Comparison of ENCODE assay signal across 17 cellular contexts in genomic region chr3:139267300-139268246, GRCh38.
"Had no signal": no experiment of that assay in that cellular context is flagged by ENCODE, and none has a peak within 500 bp of the region (broad histone marks: within the 10 kb centered on the region; RNA-seq: fewer than 3 reads in every experiment).

No MANE protein-coding gene starts in this region.

- DNase-seq: activated CD4-positive, alpha-beta memory T cell treated with anti-CD3 and anti-CD28 coated beads, Interleukin-2, amount 10 ng/mL, durations not matched to agents 7 days and 5 days; activated CD4-positive, alpha-beta T cell treated with anti-CD3 and anti-CD28 coated beads for 36 hours; activated CD8-positive, alpha-beta memory T cell treated with anti-CD3 and anti-CD28 coated beads, Interleukin-2, amount 50 U/mL, for 4 hours; activated gamma-delta T cell; activated T-cell treated with anti-CD3 and anti-CD28 coated beads, Interleukin-2, amount 50 U/mL, for 72 hours; amygdala; brain microvascular endothelial cell; effector memory CD4-positive, alpha-beta T cell; foreskin keratinocyte; glutamatergic neuron; left lung; mesendoderm; stimulated activated CD4-positive, alpha-beta T cell treated with anti-CD3 and anti-CD28 coated beads, Interleukin-4, amount 100 ng/mL, for 24 hours; stimulated activated naive CD4-positive, alpha-beta T cell; T-helper 2 cell; trophoblast cell had no signal

- H3K27ac ChIP-seq: brain microvascular endothelial cell, foreskin keratinocyte, left lung had no signal

- ATAC-seq: activated CD4-positive, alpha-beta T cell treated with anti-CD3 and anti-CD28 coated beads for 36 hours; activated naive CD4-positive, alpha-beta T cell treated with anti-CD3 and anti-CD28 coated beads, Interleukin-2, amount 50 U/mL, for 72 hours; activated T-cell treated with anti-CD3 and anti-CD28 coated beads, Interleukin-2, amount 50 U/mL, for 72 hours; foreskin keratinocyte; left lung had no signal

- H3K4me3 ChIP-seq: left lung had no signal

- H3K4me1 ChIP-seq: foreskin keratinocyte, left lung had no signal

- H3K36me3 ChIP-seq: brain microvascular endothelial cell, left lung had no signal

- H3K9me3 ChIP-seq: left lung had no signal

- H3K27me3 ChIP-seq: brain microvascular endothelial cell, foreskin keratinocyte, left lung had no signal
